8 cellular contexts compared by ENCODE assay signal in the genomic region with DNA sequence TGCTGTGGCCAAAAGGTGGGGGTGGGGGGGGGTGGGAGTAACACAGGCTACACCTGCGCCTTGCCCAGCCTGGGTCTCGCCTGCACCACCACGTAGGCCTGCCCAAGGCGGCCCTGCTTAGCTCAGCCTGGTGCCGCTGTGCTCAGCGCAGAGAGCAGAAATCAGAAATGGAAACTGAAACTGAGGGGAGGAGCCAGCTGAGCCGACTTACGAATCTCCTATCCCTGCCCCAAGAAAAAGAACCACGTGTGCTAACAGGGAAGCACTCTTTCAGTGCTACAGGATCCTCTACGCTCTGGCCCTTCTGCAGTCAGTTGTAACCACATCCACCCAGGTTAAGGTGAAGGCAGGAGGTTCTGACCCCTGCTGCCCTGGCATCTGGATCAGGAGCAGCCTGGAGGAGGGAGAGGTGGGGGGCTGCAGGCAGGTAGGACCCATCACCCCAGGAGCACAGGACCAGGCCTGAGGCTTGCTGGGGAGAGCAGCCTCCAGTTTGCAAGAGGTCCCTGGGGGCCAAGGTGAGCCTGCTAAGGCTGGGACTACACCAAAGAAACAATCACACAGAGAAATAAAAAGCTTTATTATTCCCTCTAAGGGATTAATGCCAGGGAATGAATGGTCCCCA. TPM values are rescaled to one million over a fixed set of nuclear protein-coding genes. Genes with fewer than 3 reads are reported as not detected.
A peak's percentile ranks its signal among the peaks of the same experiment; 100 is the strongest.
DNase-seq lines count a peak whose midpoint lies in the region; ATAC-seq, FAIRE-seq and TF ChIP-seq lines count a peak whose summit lies in the region.

Gene DHX58 (minus strand): TSS at position 163 of the 625 bp plus-strand sequence. CDS start 822 bp downstream, outside the sequence.

- peak; percentile 75 for ATAC-seq in HG03175 (IDR thresholded peaks at IDR 0.05; ENCODE audit: unreplicated experiment)
- peak; percentile 64 for ATAC-seq in foreskin keratinocyte

- CTCF ChIA-PET in AG04449 (lab: Yijun Ruan, JAX) = interaction anchor here (2.4 to 25.6 kb wide), 5 partner anchors 8 to 150 kb away, joined by 7 to 451 read pairs (median 52); partner anchors contain the start of genes CNP, DNAJC7, KAT2A and NKIRAS2

- DNase-seq in AG04449 (ENCODE audit: low read depth, low spot score) (peak; percentile 36), RCC 7860 (ENCODE audit: low spot score) (peak; percentile 68), foreskin keratinocyte (peak; percentile 73 to 83), pons (ENCODE audit: low spot score) (peak; percentile 75), ureter (ENCODE audit: low spot score) (peak; percentile 84)
- peak; percentile 84 for DNase-seq in activated T-helper 2 cell treated with anti-CD3 and anti-CD28 coated beads, Interferon-gamma antibody, Interleukin-2, Interleukin-4, amounts not matched to agents 10 μg/mL and 5 μg/mL and 100 μg/mL, durations not matched to agents 14 hours and 24 hours and 36 hours (ENCODE audit: low spot score)

- H3K4me3 Mint-ChIP-seq in activated T-helper 2 cell treated with anti-CD3 and anti-CD28 coated beads, Interferon-gamma antibody, Interleukin-2, Interleukin-4, amounts not matched to agents 10 μg/mL and 5 μg/mL and 100 μg/mL, durations not matched to agents 14 hours and 24 hours and 36 hours (ENCODE audit: low read depth) = peak within 1 kb of the TSS; percentile 91

- peaks cover 55% of the 10 kb centered on the region for H3K36me3 Mint-ChIP-seq in activated T-helper 2 cell treated with anti-CD3 and anti-CD28 coated beads, Interferon-gamma antibody, Interleukin-2, Interleukin-4, amounts not matched to agents 10 μg/mL and 5 μg/mL and 100 μg/mL, durations not matched to agents 14 hours and 24 hours and 36 hours (ENCODE audit: low read depth)

- H3K4me1 Mint-ChIP-seq in activated T-helper 2 cell treated with anti-CD3 and anti-CD28 coated beads, Interferon-gamma antibody, Interleukin-2, Interleukin-4, amounts not matched to agents 10 μg/mL and 5 μg/mL and 100 μg/mL, durations not matched to agents 14 hours and 24 hours and 36 hours (ENCODE audit: low read depth) = peaks cover 48% of the 10 kb centered on the region

- peak within 1 kb of the TSS; percentile 79 for H3K27ac ChIP-seq in foreskin keratinocyte

- POLR2A ChIA-PET in AG04449 (lab: Yijun Ruan, JAX) = interaction anchor here (0.6 to 2.3 kb wide), 5 partner anchors 85 to 290 kb away, joined by 3 to 7 read pairs (median 4); partner anchors contain the start of genes CNP, DNAJC7 and NKIRAS2

- TF ChIP-seq POLR2A in GM18951 (IDR thresholded peaks at IDR 0.05; ENCODE audit: extremely low read depth, insufficient read depth, insufficient read length) = peak; percentile 90

- no peaks in the 10 kb centered on the region for H3K9me3 Mint-ChIP-seq in activated T-helper 2 cell treated with anti-CD3 and anti-CD28 coated beads, Interferon-gamma antibody, Interleukin-2, Interleukin-4, amounts not matched to agents 10 μg/mL and 5 μg/mL and 100 μg/mL, durations not matched to agents 14 hours and 24 hours and 36 hours

- H3K4me1 ChIP-seq in foreskin keratinocyte = peaks cover 3% of the 10 kb centered on the region

- in situ Hi-C loops in GM18951 (cut with MboI; ENCODE audit: low sequenced_read_pairs, unreplicated experiment) = loop anchor here (10.0 kb wide), 2 partner anchors 88 to 148 kb away; partner anchors contain the start of genes CNP and NKIRAS2

- H3K27ac Mint-ChIP-seq in activated T-helper 2 cell treated with anti-CD3 and anti-CD28 coated beads, Interferon-gamma antibody, Interleukin-2, Interleukin-4, amounts not matched to agents 10 μg/mL and 5 μg/mL and 100 μg/mL, durations not matched to agents 14 hours and 24 hours and 36 hours = peak within 1 kb of the TSS; percentile 96

- no peak for FAIRE-seq in RCC 7860 (lab: Jason Lieb, UNC)

- no peak for TF ChIP-seq CTCF in AG04449 (IDR thresholded peaks at IDR 0.05; ENCODE audit: insufficient read depth, low read length, missing control alignments)
- TF ChIP-seq CTCF in foreskin keratinocyte (conservative IDR thresholded peaks at IDR 0.05) = no peak

- no peaks in the 10 kb centered on the region for H3K27me3 ChIP-seq in foreskin keratinocyte

- no peaks in the 10 kb centered on the region for H3K27me3 Mint-ChIP-seq in activated T-helper 2 cell treated with anti-CD3 and anti-CD28 coated beads, Interferon-gamma antibody, Interleukin-2, Interleukin-4, amounts not matched to agents 10 μg/mL and 5 μg/mL and 100 μg/mL, durations not matched to agents 14 hours and 24 hours and 36 hours (ENCODE audit: low read depth)

- H3K4me3 ChIP-seq in AG04449 (ENCODE audit: low read depth, low read length) = peak within 1 kb of the TSS; percentile 55

- intact Hi-C loops in activated T-helper 2 cell treated with anti-CD3 and anti-CD28 coated beads, Interferon-gamma antibody, Interleukin-2, Interleukin-4, amounts not matched to agents 10 μg/mL and 5 μg/mL and 100 μg/mL, durations not matched to agents 14 hours and 24 hours and 36 hours (cut with micrococcal nuclease) = loop anchor here (1.0 to 5.0 kb wide), 2 partner anchors 45 to 146 kb away; partner anchors contain the start of gene CNP

RNA-seq across cellular contexts. Expression of gene DHX58, which starts in this region (rescaled TPM):
- total RNA-seq in activated T-helper 2 cell treated with anti-CD3 and anti-CD28 coated beads, Interferon-gamma antibody, Interleukin-2, Interleukin-4, amounts not matched to agents 10 μg/mL and 5 μg/mL and 100 μg/mL, durations not matched to agents 14 hours and 24 hours and 36 hours = 15.3 and 20.3 TPM in 2 replicates
- total RNA-seq in foreskin keratinocyte (15.9 and 16.7 TPM in 2 replicates), ureter (31.3 TPM)
- 14.6 and 15.6 TPM in 2 replicates for polyA plus RNA-seq in foreskin keratinocyte

Comparison
In these comparisons a context has a peak if more than half of its experiments do, and no peak if none do; other contexts are left out.
1. Peak in every context shown above with its lines: DNase-seq, ATAC-seq, H3K4me3 ChIP-seq and H3K27ac ChIP-seq.